ENCODE assay signal across 8 cellular contexts in the genomic region with DNA sequence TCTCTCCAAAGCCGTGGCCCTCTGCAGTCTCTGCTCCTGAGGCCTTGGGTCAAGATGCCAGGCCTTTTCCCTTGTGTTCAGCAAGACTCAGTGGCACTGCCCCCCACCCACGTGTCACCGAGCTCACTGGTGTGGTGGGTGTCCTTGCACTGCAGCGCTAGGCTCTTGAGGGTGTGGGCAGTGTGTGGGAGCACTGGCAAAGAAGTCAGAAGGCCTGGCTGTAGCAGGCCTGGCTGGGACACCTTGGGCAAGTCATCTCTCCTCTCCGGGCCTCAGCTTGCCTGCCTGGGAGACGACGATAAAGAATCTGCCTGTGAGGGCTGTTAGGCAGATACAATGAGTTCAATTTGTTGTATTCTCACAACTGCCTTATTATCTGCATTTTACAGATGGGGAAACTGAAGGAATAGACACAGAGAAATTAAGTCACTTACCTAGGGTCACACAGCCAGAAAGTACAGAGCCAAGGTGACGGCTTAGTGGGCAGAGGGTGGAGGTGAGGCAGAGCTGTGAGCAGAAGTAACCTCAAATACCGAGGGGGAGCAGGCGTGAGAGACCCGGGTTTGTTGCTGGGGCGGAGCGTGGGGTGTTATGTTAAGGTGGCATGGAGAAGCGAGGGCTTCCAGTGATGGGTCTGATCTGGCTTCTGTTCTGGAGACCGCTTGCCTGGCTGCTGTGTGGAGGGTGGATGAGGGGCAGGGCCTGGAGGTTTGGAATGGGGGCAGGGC. TPM values are rescaled to one million over a fixed set of nuclear protein-coding genes. Genes with fewer than 3 reads are reported as not detected.
DNase-seq lines count a peak whose midpoint lies in the region; ATAC-seq and TF ChIP-seq lines count a peak whose summit lies in the region.

No MANE protein-coding gene starts in this region.

- peak overlapping the region in 8 of 11 experiments; percentile 76 to 91 (median 84); a peak in 14 of 22 replicates for H3K27ac ChIP-seq in BLaER1 treated with 17β-estradiol and CSF1 and Interleukin-3, amounts not matched to agents 10 nM and 100 nM
- H3K27ac ChIP-seq in RWPE1 (peak overlapping the region; percentile 72), coronary artery (peak overlapping the region in 1 of 2 donors; percentile 81)

- H3K27me3 ChIP-seq in BLaER1 treated with 17β-estradiol and CSF1 and Interleukin-3, amounts not matched to agents 10 nM and 100 nM = peaks cover 0 to 10% (median 0%) of the 10 kb centered on the region in 11 experiments; a peak in 1 of 22 replicates

- peaks cover 26 to 59% (median 55%) of the 10 kb centered on the region in 11 experiments; a peak in 20 of 22 replicates for H4K20me1 ChIP-seq in BLaER1 treated with 17β-estradiol and CSF1 and Interleukin-3, amounts not matched to agents 10 nM and 100 nM

- peaks cover 3% of the 10 kb centered on the region for H3K36me3 Mint-ChIP-seq in neural crest cell (ENCODE audit: low read depth)

- H3K4me1 Mint-ChIP-seq in neural crest cell = peaks cover 17% of the 10 kb centered on the region

- CTCF ChIA-PET in RWPE1 (lab: Yijun Ruan, JAX) = interaction anchor here (0.6 to 6.3 kb wide), 4 partner anchors 9 to 847 kb away, joined by 3 to 31 read pairs (median 6); no protein-coding TSS in a partner anchor

- no peak overlapping the region for H3K27ac Mint-ChIP-seq in neural crest cell (ENCODE audit: unreplicated experiment)

- peak overlapping the region; percentile 95 to 100 (median 99) for H3K4me2 ChIP-seq in BLaER1 treated with 17β-estradiol and CSF1 and Interleukin-3, amounts not matched to agents 10 nM and 100 nM

- H3K4me3 Mint-ChIP-seq in neural crest cell = peak overlapping the region; percentile 67

- DNase-seq in RWPE1 (ENCODE audit: low spot score) (no peak), coronary artery (ENCODE audit: low spot score) (no peak), neural crest cell (ENCODE audit: low read depth, low spot score) (no peak), iPS-NIHi11 (ENCODE audit: low spot score) (no peak)

- ATAC-seq in GM21786 (IDR thresholded peaks at IDR 0.05; ENCODE audit: unreplicated experiment) (no peak), GM21515 (IDR thresholded peaks at IDR 0.05; ENCODE audit: unreplicated experiment) (no peak), HG03108 (IDR thresholded peaks at IDR 0.05; ENCODE audit: unreplicated experiment) (no peak)

- POLR2A ChIA-PET in RWPE1 (lab: Yijun Ruan, JAX; ENCODE audit: low non-redundant PET) = no interaction called here

- no peak for TF ChIP-seq CTCF in RWPE1 (conservative IDR thresholded peaks at IDR 0.05; ENCODE audit: low read depth)
- TF ChIP-seq CTCF in coronary artery (IDR thresholded peaks at IDR 0.05) = no peak
- no peak for TF ChIP-seq CTCF in neural crest cell (conservative IDR thresholded peaks at IDR 0.05)

- no peaks in the 10 kb centered on the region for H3K9me3 Mint-ChIP-seq in neural crest cell

- H3K9me3 ChIP-seq in BLaER1 treated with 17β-estradiol and CSF1 and Interleukin-3, amounts not matched to agents 10 nM and 100 nM (replicated peaks in 1 of 11) = no peaks in the 10 kb centered on the region

- peak overlapping the region; percentile 76 to 92 (median 85) for H3K9ac ChIP-seq in BLaER1 treated with 17β-estradiol and CSF1 and Interleukin-3, amounts not matched to agents 10 nM and 100 nM

- no peaks in the 10 kb centered on the region for H3K27me3 Mint-ChIP-seq in neural crest cell (ENCODE audit: low read depth)

- H3K4me3 ChIP-seq in BLaER1 treated with 17β-estradiol and CSF1 and Interleukin-3, amounts not matched to agents 10 nM and 100 nM = peak overlapping the region; percentile 64 to 82 (median 74)
- H3K4me3 ChIP-seq in coronary artery = peak overlapping the region; percentile 87

- H3K4me1 ChIP-seq in BLaER1 treated with 17β-estradiol and CSF1 and Interleukin-3, amounts not matched to agents 10 nM and 100 nM = peaks cover 64 to 87% (median 83%) of the 10 kb centered on the region in 10 experiments

- peaks cover 0 to 16% (median 7%) of the 10 kb centered on the region in 11 experiments; a peak in 11 of 22 replicates for H3K36me3 ChIP-seq in BLaER1 treated with 17β-estradiol and CSF1 and Interleukin-3, amounts not matched to agents 10 nM and 100 nM

RNA-seq across cellular contexts. Expression of a gene that starts 1.3 kb away (rescaled TPM):
- 38.8 and 40.9 TPM in 2 replicates for total RNA-seq in neural crest cell

RNA-seq across cellular contexts. Expression of a gene that starts 18.2 kb away (rescaled TPM):
- total RNA-seq in neural crest cell = not detected in 2 replicates

RNA-seq across cellular contexts. Expression of a gene that starts 18.3 kb away (rescaled TPM):
- total RNA-seq in neural crest cell = 0.40 and 0.96 TPM in 2 replicates

RNA-seq across cellular contexts. Expression of a gene that starts 38.7 kb away (rescaled TPM):
- total RNA-seq in neural crest cell = 35.9 and 39.0 TPM in 2 replicates
